20 cellular contexts compared by ENCODE assay signal in genomic region chr18:42480521-42480920, GRCh38.
"Had no signal": no experiment of that assay in that cellular context is flagged by ENCODE, and none has a peak within 500 bp of the region (broad histone marks: within the 10 kb centered on the region; RNA-seq: fewer than 3 reads in every experiment).

No MANE protein-coding gene starts in this region.

- DNase-seq: activated CD4-positive, alpha-beta T cell treated with anti-CD3 and anti-CD28 coated beads, Interleukin-2, amount 10 ng/mL, durations not matched to agents 7 days and 5 days; activated CD8-positive, alpha-beta T cell treated with anti-CD3 and anti-CD28 coated beads for 36 hours; activated T-cell treated with anti-CD3 and anti-CD28 coated beads, Interleukin-2, amount 50 U/mL, for 4 hours; dermis blood vessel endothelial cell; effector CD4-positive, alpha-beta T cell; esophagus squamous epithelium; foreskin melanocyte; heart right ventricle; left ventricle myocardium superior; sigmoid colon; small intestine; stimulated activated CD4-positive, alpha-beta T cell treated with anti-CD3 and anti-CD28 coated beads, Interleukin-4, amount 100 ng/mL, for 24 hours; T-helper 17 cell; T1000; WERI-Rb-1 had no signal

- ATAC-seq: activated CD4-positive, CD25-positive, alpha-beta regulatory T cell treated with anti-CD3 and anti-CD28 coated beads, Interleukin-2, amount 50 U/mL, for 24 hours; activated CD8-positive, alpha-beta T cell treated with anti-CD3 and anti-CD28 coated beads for 36 hours; activated naive CD4-positive, alpha-beta T cell treated with anti-CD3 and anti-CD28 coated beads, Interleukin-2, amount 50 U/mL, for 72 hours; activated T-cell treated with anti-CD3 and anti-CD28 coated beads, Interleukin-2, amount 50 U/mL, for 4 hours; heart right ventricle; left ventricle myocardium superior; stimulated activated effector memory CD8-positive, alpha-beta T cell treated with anti-CD3 and anti-CD28 coated beads, Interleukin-12 subunit alpha, Interleukin-12 subunit beta, amount 100 ng/mL, for 72 hours; T-helper 17 cell had no signal

- H3K4me1 ChIP-seq: esophagus squamous epithelium, heart right ventricle, sigmoid colon, vagina had no signal

- H3K36me3 ChIP-seq: esophagus squamous epithelium, heart right ventricle, neutrophil, sigmoid colon, vagina had no signal

- H3K9me3 ChIP-seq: esophagus squamous epithelium, neutrophil, vagina had no signal

- H3K4me3 ChIP-seq: esophagus squamous epithelium, heart right ventricle, sigmoid colon, vagina had no signal
